ENCODE assay signal across 10 cellular contexts in genomic region chr7:12683678-12684077, GRCh38. TPM values are rescaled to one million over a fixed set of nuclear protein-coding genes. Genes with fewer than 3 reads are reported as not detected.
DNase-seq lines count a peak whose midpoint lies in the region; ATAC-seq and TF ChIP-seq lines count a peak whose summit lies in the region.
"Had no signal": no experiment of that assay in that cellular context is flagged by ENCODE, and none has a peak within 500 bp of the region (broad histone marks: within the 10 kb centered on the region; RNA-seq: fewer than 3 reads in every experiment).

No MANE protein-coding gene starts in this region.

- H3K4me2 ChIP-seq in H9 (ENCODE audit: insufficient read depth, insufficient read length, low read length): no peak overlapping the region
- no peak overlapping the region for H3K4me2 ChIP-seq in mesenchymal stem cell (ENCODE audit: low read length, poor library complexity, severe bottlenecking)

- H3K9ac ChIP-seq in H9 (ENCODE audit: extremely low read depth, insufficient read length, low read length) (no peak overlapping the region), mesenchymal stem cell (ENCODE audit: low read length) (no peak overlapping the region)

- no peak overlapping the region for H4K8ac ChIP-seq in H9 (replicated peaks; ENCODE audit: insufficient read length, low read depth, low read length)
- no peak overlapping the region for H4K8ac ChIP-seq in mesenchymal stem cell (ENCODE audit: low read length)

- no peak for ATAC-seq in HG03025 (IDR thresholded peaks at IDR 0.05; ENCODE audit: low FRiP score, unreplicated experiment)
- ATAC-seq in HG02759 (IDR thresholded peaks at IDR 0.05; ENCODE audit: unreplicated experiment): no peak
- ATAC-seq: activated CD8-positive, alpha-beta memory T cell treated with anti-CD3 and anti-CD28 coated beads, Interleukin-2, amount 10 ng/mL, durations not matched to agents 7 days and 5 days had no signal

- H2BK20ac ChIP-seq in H9 (ENCODE audit: low read depth, low read length, poor library complexity, severe bottlenecking): no peak overlapping the region

- no peak overlapping the region for H3K56ac ChIP-seq in H9 (ENCODE audit: insufficient read length, low read depth, low read length)

- no peak overlapping the region for H3T11ph ChIP-seq in H9 (ENCODE audit: low read length)

- no peak overlapping the region for H2AK5ac ChIP-seq in H9 (ENCODE audit: insufficient read length, low read length)
- H2AK5ac ChIP-seq in mesenchymal stem cell (ENCODE audit: low read length, severe bottlenecking): no peak overlapping the region

- DNase-seq in H9 (no peak), astrocyte of the cerebellum (ENCODE audit: low read depth) (no peak), mesenchymal stem cell (peak; percentile 46), NCI-H2081 treated with DMSO at 0.1 percent for 48 hours (lab: John Stamatoyannopoulos, UW) (no peak), middle frontal gyrus (ENCODE audit: extremely low spot score, low spot score) (no peak)
- DNase-seq: activated CD8-positive, alpha-beta memory T cell treated with anti-CD3 and anti-CD28 coated beads, Interleukin-2, amount 10 ng/mL, durations not matched to agents 7 days and 5 days had no signal

- no peaks in the 10 kb centered on the region for H3K36me3 ChIP-seq in mesenchymal stem cell (ENCODE audit: control insufficient read depth in 1 of 2, insufficient read depth in 2 of 2, low read depth in 1 of 2, low read length in 2 of 2)
- H3K36me3 ChIP-seq: neutrophil had no signal

- H3K23ac ChIP-seq in H9 (ENCODE audit: insufficient read length, low read depth, low read length) (no peak overlapping the region), mesenchymal stem cell (ENCODE audit: low read length in 2 of 2) (no peak overlapping the region)

- no peak overlapping the region for H3K27ac ChIP-seq in C4-2B
- no peak overlapping the region for H3K27ac ChIP-seq in H9 (ENCODE audit: insufficient read length, low read depth, low read length)
- H3K27ac ChIP-seq in mesenchymal stem cell (ENCODE audit: low read length, poor library complexity, severe bottlenecking): no peak overlapping the region
- H3K27ac ChIP-seq: neutrophil had no signal

- H2AFZ ChIP-seq in H9 (ENCODE audit: low read length): no peak overlapping the region
- no peak overlapping the region for H2AFZ ChIP-seq in mesenchymal stem cell (ENCODE audit: low read depth, low read length)

- H4K20me1 ChIP-seq in H9 (ENCODE audit: control insufficient read depth, insufficient read depth, insufficient read length): no peaks in the 10 kb centered on the region

- peaks cover 6% of the 10 kb centered on the region for H3K23me2 ChIP-seq in H9 (ENCODE audit: insufficient read length, low read depth, low read length, poor library complexity, severe bottlenecking)

- H3K4ac ChIP-seq in H9 (ENCODE audit: low read depth, low read length): no peak overlapping the region
- H3K4ac ChIP-seq in mesenchymal stem cell (ENCODE audit: low read depth in 1 of 2, low read length in 2 of 2): no peak overlapping the region

- no peak overlapping the region for H2BK15ac ChIP-seq in H9 (ENCODE audit: low read depth, low read length)
- H2BK15ac ChIP-seq in mesenchymal stem cell (ENCODE audit: low read depth, poor library complexity, severe bottlenecking): no peak overlapping the region

- peaks cover 18 to 20% of the 10 kb centered on the region in 2 experiments for H3K4me1 Mint-ChIP-seq in H9

- H3K14ac ChIP-seq in H9 (ENCODE audit: insufficient read depth, low read length) (no peak overlapping the region), mesenchymal stem cell (ENCODE audit: low read length in 2 of 2) (no peak overlapping the region)

- H3K9me3 ChIP-seq in H9 (ENCODE audit: control insufficient read depth, low read depth, low read length) (no peaks in the 10 kb centered on the region), mesenchymal stem cell (ENCODE audit: control insufficient read depth, low read length) (no peaks in the 10 kb centered on the region)
- H3K9me3 ChIP-seq: neutrophil had no signal

- peaks cover 0 to 2% (median 0%) of the 10 kb centered on the region in 3 experiments; a peak in 3 of 7 replicates for H3K36me3 Mint-ChIP-seq in H9 (ENCODE audit: insufficient read depth in 1 of 3, low read depth in 3 of 3)

- no peak overlapping the region for H2BK120ac ChIP-seq in H9 (ENCODE audit: low read depth, low read length, poor library complexity, severe bottlenecking)
- H2BK120ac ChIP-seq in mesenchymal stem cell (ENCODE audit: low read depth, low read length): no peak overlapping the region

- H2BK12ac ChIP-seq in H9 (ENCODE audit: insufficient read length, low read depth, low read length) (no peak overlapping the region), mesenchymal stem cell (ENCODE audit: low read length in 2 of 2) (no peak overlapping the region)

- no CpG with 5 or more reads among the region's 1 CpG for WGBS in H9 (ENCODE audit: extremely low coverage, insufficient read length, low lambda C conversion rate)
- 88% methylated on average over 1 of the region's 1 CpG for WGBS in mesenchymal stem cell

- H3K9me3 Mint-ChIP-seq in H9: no peaks in the 10 kb centered on the region

- H4K91ac ChIP-seq in H9 (ENCODE audit: insufficient read length, low read depth, low read length): no peak overlapping the region
- H4K91ac ChIP-seq in mesenchymal stem cell (ENCODE audit: low read length): no peak overlapping the region

- TF ChIP-seq CTCF in C4-2B (conservative IDR thresholded peaks at IDR 0.05) (peak; percentile 52), H9 (conservative IDR thresholded peaks at IDR 0.05) (peak; percentile 52), astrocyte of the cerebellum (IDR thresholded peaks at IDR 0.05; ENCODE audit: low read depth, low read length, missing control alignments) (peak; percentile 40)

- no peaks in the 10 kb centered on the region for H3K79me1 ChIP-seq in H9 (ENCODE audit: insufficient read depth, low read depth, low read length, poor library complexity, severe bottlenecking)
- peaks cover 1% of the 10 kb centered on the region for H3K79me1 ChIP-seq in mesenchymal stem cell (replicated peaks; ENCODE audit: low read length, poor library complexity, severe bottlenecking)

- H3K27me3 Mint-ChIP-seq in H9 (ENCODE audit: low read depth): no peaks in the 10 kb centered on the region; the same call in 1 of the 2 replicates
- H3K27me3 Mint-ChIP-seq: activated CD8-positive, alpha-beta memory T cell treated with anti-CD3 and anti-CD28 coated beads, Interleukin-2, amount 10 ng/mL, durations not matched to agents 7 days and 5 days had no signal

- H3K79me2 ChIP-seq in H9 (ENCODE audit: insufficient read depth, low read length): peaks cover 4% of the 10 kb centered on the region; the same call in 1 of the 2 replicates

- in situ Hi-C loops in astrocyte of the cerebellum (cut with HindIII; ENCODE audit: low sequenced_read_pairs): loop anchor here (10.0 kb wide), 1 partner anchor 581 kb away; no protein-coding TSS in a partner anchor

- H3K4me1 ChIP-seq in H9 (ENCODE audit: insufficient read depth, low read length) (no peaks in the 10 kb centered on the region), mesenchymal stem cell (ENCODE audit: control insufficient read depth, insufficient read depth, low read depth, low read length) (peaks cover 4% of the 10 kb centered on the region)

- H4K5ac ChIP-seq in H9 (ENCODE audit: insufficient read length, low read depth, low read length): no peak overlapping the region

- H3K4me3 Mint-ChIP-seq in H9: no peak overlapping the region
- H3K4me3 Mint-ChIP-seq: activated CD8-positive, alpha-beta memory T cell treated with anti-CD3 and anti-CD28 coated beads, Interleukin-2, amount 10 ng/mL, durations not matched to agents 7 days and 5 days had no signal

- H2BK5ac ChIP-seq in H9 (ENCODE audit: insufficient read length, low read length) (no peak overlapping the region), mesenchymal stem cell (ENCODE audit: low read depth, low read length, poor library complexity, severe bottlenecking) (no peak overlapping the region)

- H3K18ac ChIP-seq in H9 (ENCODE audit: insufficient read length, low read depth, low read length): no peak overlapping the region
- no peak overlapping the region for H3K18ac ChIP-seq in mesenchymal stem cell (ENCODE audit: low read depth in 1 of 2, low read length in 2 of 2)

- H3K27ac Mint-ChIP-seq in H9: no peak overlapping the region
- H3K27ac Mint-ChIP-seq: activated CD8-positive, alpha-beta memory T cell treated with anti-CD3 and anti-CD28 coated beads, Interleukin-2, amount 10 ng/mL, durations not matched to agents 7 days and 5 days had no signal

- H3K27me3 ChIP-seq in H9 (ENCODE audit: insufficient read depth, low read length) (no peaks in the 10 kb centered on the region), mesenchymal stem cell (ENCODE audit: control insufficient read depth in 1 of 2, insufficient read depth in 1 of 2, low read length in 2 of 2) (no peaks in the 10 kb centered on the region)
- H3K27me3 ChIP-seq: neutrophil had no signal

- H3K4me3 ChIP-seq in astrocyte of the cerebellum (ENCODE audit: low read depth, low read length) (no peak overlapping the region), mesenchymal stem cell (ENCODE audit: insufficient read depth in 1 of 2, low read depth in 1 of 2, low read length in 2 of 2) (no peak overlapping the region)

RNA-seq across cellular contexts. Expression of gene ARL4A, which starts 3.8 kb away (rescaled TPM):
- 36.3 and 39.4 TPM in 2 replicates for total RNA-seq in H9 (2021)
- 28.2 TPM for polyA plus RNA-seq in mesenchymal stem cell (2013, experiment 1 of 2)
- 27.7 TPM for polyA plus RNA-seq in mesenchymal stem cell (2013, experiment 2 of 2)
